ENCODE assay signal across 19 cellular contexts in genomic region chr12:28868414-28868813, GRCh38.
"Had no signal": no experiment of that assay in that cellular context is flagged by ENCODE, and none has a peak within 500 bp of the region (broad histone marks: within the 10 kb centered on the region; RNA-seq: fewer than 3 reads in every experiment).

No MANE protein-coding gene starts in this region.

- H3K27ac Mint-ChIP-seq: naive thymus-derived CD4-positive, alpha-beta T cell; nephron progenitor cell had no signal

- H3K27ac ChIP-seq: epithelial cell of prostate, esophagus squamous epithelium, hepatocyte, left ventricle myocardium inferior, neutrophil, stomach, thoracic aorta, transverse colon had no signal

- ATAC-seq: naive thymus-derived CD4-positive, alpha-beta T cell had no signal

- H3K4me1 Mint-ChIP-seq: naive thymus-derived CD4-positive, alpha-beta T cell had no signal

- H3K27me3 ChIP-seq: esophagus squamous epithelium, hepatocyte, neutrophil, stomach, transverse colon had no signal

- H3K36me3 Mint-ChIP-seq: naive thymus-derived CD4-positive, alpha-beta T cell had no signal

- H3K4me3 Mint-ChIP-seq: naive thymus-derived CD4-positive, alpha-beta T cell; nephron progenitor cell had no signal

- H3K4me1 ChIP-seq: stomach, transverse colon had no signal

- H3K36me3 ChIP-seq: esophagus squamous epithelium, left ventricle myocardium inferior, neutrophil, stomach, thoracic aorta, transverse colon had no signal

- H3K9me3 ChIP-seq: esophagus squamous epithelium, left ventricle myocardium inferior, neutrophil, stomach, thoracic aorta, transverse colon had no signal

- DNase-seq: effector memory CD4-positive, alpha-beta T cell; esophagus squamous epithelium; kidney; left cardiac atrium; left ventricle myocardium inferior; mesendoderm; naive thymus-derived CD4-positive, alpha-beta T cell; nephron progenitor cell; posterior cingulate gyrus; stimulated activated CD4-positive, alpha-beta T cell treated with anti-CD3 and anti-CD28 coated beads, Interleukin-2, amount 100 ng/mL, for 24 hours; stimulated activated CD4-positive, alpha-beta T cell treated with anti-CD3 and anti-CD28 coated beads, Interleukin-4, amount 100 ng/mL, for 4 hours; stimulated activated naive CD4-positive, alpha-beta T cell; stomach; transverse colon had no signal

- H3K4me3 ChIP-seq: esophagus squamous epithelium, hepatocyte, left ventricle myocardium inferior, lung, stomach, thoracic aorta, transverse colon had no signal

- H3K9me3 Mint-ChIP-seq: nephron progenitor cell had no signal
